24 cellular contexts compared by ENCODE assay signal in the genomic region with DNA sequence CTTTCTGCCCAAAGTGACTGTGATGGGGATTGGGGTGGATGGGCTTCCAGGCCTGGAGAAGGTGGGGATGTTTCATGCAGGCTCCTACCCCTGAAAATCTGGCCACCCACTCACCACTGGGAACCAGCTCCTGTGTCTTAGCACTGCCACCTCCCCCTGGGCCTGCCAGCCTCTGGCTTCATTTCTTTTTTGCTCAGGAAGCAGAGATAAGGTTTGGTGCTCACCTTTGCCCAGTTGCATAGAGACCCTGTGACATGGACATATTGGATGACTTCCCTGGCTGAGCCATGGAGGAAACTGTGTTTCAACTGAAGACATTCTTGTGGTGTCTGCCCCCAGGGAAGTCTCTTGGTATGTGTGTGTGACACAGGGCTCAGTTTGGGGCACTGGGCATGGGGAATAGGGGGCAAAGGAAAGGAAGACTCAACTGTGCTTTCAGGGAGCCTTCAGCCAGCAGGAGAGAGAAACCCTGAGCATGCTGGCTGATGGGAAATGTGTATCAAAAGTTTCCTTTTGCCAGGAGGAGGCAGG.
"Had no signal": no experiment of that assay in that cellular context is flagged by ENCODE, and none has a peak within 500 bp of the region (broad histone marks: within the 10 kb centered on the region; RNA-seq: fewer than 3 reads in every experiment).

No MANE protein-coding gene starts in this region.

- H3K27me3 ChIP-seq: ovary, right atrium auricular region, stomach had no signal

- H3K9me3 ChIP-seq: ovary, prostate gland, thoracic aorta had no signal

- H3K4me1 ChIP-seq: prostate gland had no signal

- H3K36me3 ChIP-seq: ovary, prostate gland had no signal

- DNase-seq: activated CD8-positive, alpha-beta memory T cell treated with anti-CD3 and anti-CD28 coated beads for 24 hours; activated CD8-positive, alpha-beta memory T cell treated with anti-CD3 and anti-CD28 coated beads, Interleukin-2, amount 50 U/mL, for 4 hours; activated naive CD4-positive, alpha-beta T cell treated with Interleukin-2 at 50 U/mL for 16 hours; activated T-cell treated with anti-CD3 and anti-CD28 coated beads, Interleukin-2, amount 50 U/mL, for 24 hours; anterior cingulate cortex; caudate nucleus; effector memory CD4-positive, alpha-beta T cell; hippocampal formation; kidney glomerular epithelial cell; left ventricle myocardium inferior; midbrain; ovary; stimulated activated CD4-positive, alpha-beta T cell treated with anti-CD3 and anti-CD28 coated beads, Interleukin-1b, Interleukin-23, amount 100 ng/mL, for 48 hours; stomach; T1000 had no signal

- H3K4me3 ChIP-seq: left ventricle myocardium inferior, ovary, prostate gland, right atrium auricular region, skin epidermis, stomach, thoracic aorta had no signal

- ATAC-seq: activated T-helper 17 cell treated with anti-CD3 and anti-CD28 coated beads, Interleukin-2, amount 50 U/mL, for 72 hours; natural killer cell treated with Interleukin-12 subunit alpha and Interleukin-12 subunit beta and Interleukin-15 and Interleukin-18, amount 100 ng/mL, for 72 hours; WTC11 had no signal

- FAIRE-seq: colon, frontal cortex had no signal

- H3K27ac ChIP-seq: left ventricle myocardium inferior, ovary, prostate gland, right atrium auricular region, skin epidermis, stomach, thoracic aorta had no signal
